Comparison of ENCODE assay signal across 8 cellular contexts in genomic region chr17:5592382-5592781, GRCh38. TPM values are rescaled to one million over a fixed set of nuclear protein-coding genes. Genes with fewer than 3 reads are reported as not detected.
DNase-seq lines count a peak whose midpoint lies in the region; ATAC-seq and TF ChIP-seq lines count a peak whose summit lies in the region.

No MANE protein-coding gene starts in this region.

- intact Hi-C loops in lower lobe of right lung (cut with DNase I) = no loop called here

- H3K4me1 ChIP-seq in lower lobe of right lung = no peaks in the 10 kb centered on the region

- ATAC-seq in lower lobe of right lung (no peak), HG02610 (IDR thresholded peaks at IDR 0.05; ENCODE audit: unreplicated experiment) (no peak)

- TF ChIP-seq CTCF in GM20000 (IDR thresholded peaks at IDR 0.05; ENCODE audit: extremely low read depth, missing control alignments) (peak; percentile 26), lower lobe of right lung (IDR thresholded peaks at IDR 0.05) (peak; percentile 55)

- no peak overlapping the region for H3K4me3 ChIP-seq in lower lobe of right lung

- H3K9me3 ChIP-seq in lower lobe of right lung = no peaks in the 10 kb centered on the region

- no peaks in the 10 kb centered on the region for H3K36me3 ChIP-seq in lower lobe of right lung

- DNase-seq in AG08395 (ENCODE audit: low spot score) (peak; percentile 65), GM20000 (ENCODE audit: low spot score) (peak; percentile 38), NCI-H748 treated with DMSO at 0.1 percent for 48 hours (lab: John Stamatoyannopoulos, UW) (peak; percentile 73), cerebellum (ENCODE audit: low spot score) (peak; percentile 74), lower lobe of right lung (no peak), GM19240 (ENCODE audit: insufficient read length, low spot score) (no peak)
- no peak for DNase-seq in activated naive CD4-positive, alpha-beta T cell (lab: John Stamatoyannopoulos, UW)

- H3K27me3 ChIP-seq in lower lobe of right lung (ENCODE audit: low read depth) = peaks cover 29% of the 10 kb centered on the region

- H3K27ac ChIP-seq in lower lobe of right lung = no peak overlapping the region

RNA-seq across cellular contexts. Expression of gene NLRP1, which starts 8.1 kb away (rescaled TPM):
- total RNA-seq in cerebellum (45.3 TPM), lower lobe of right lung (40.3 TPM)

Comparison
In these comparisons a context has a peak if more than half of its experiments do, and no peak if none do; other contexts are left out.
1. DNase-seq: peak in AG08395 (single experiment), GM20000 (single experiment), NCI-H748 treated with DMSO at 0.1 percent for 48 hours (single experiment) and cerebellum (single experiment); none in lower lobe of right lung (single experiment), GM19240 (single experiment) and activated naive CD4-positive, alpha-beta T cell (0 of 4).